Comparison of ENCODE assay signal across 11 cellular contexts in the genomic region with DNA sequence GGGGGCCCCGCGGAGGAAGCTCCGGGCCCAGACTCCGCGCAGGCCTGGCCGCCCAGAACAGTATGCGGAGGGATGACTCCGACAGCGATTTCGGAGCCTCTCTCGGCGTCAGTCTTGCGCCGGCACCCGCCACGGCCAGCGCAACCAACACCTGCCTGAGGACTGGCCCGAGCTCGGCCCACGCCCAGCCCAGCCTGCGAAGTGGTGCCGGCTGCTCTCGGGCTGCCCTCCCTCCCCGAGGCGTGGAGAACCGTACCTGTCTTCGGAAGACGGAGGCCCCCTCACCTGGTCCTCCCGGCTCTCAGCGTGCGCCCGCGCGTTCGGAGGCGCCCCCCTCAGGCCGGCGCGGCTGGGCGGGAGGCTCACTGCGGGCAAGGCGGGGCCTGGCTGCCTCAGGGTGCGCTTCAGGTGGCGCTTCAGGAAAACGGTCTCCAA. TPM values are rescaled to one million over a fixed set of nuclear protein-coding genes. Genes with fewer than 3 reads are reported as not detected.
DNase-seq lines count a peak whose midpoint lies in the region; ATAC-seq and TF ChIP-seq lines count a peak whose summit lies in the region.
"Had no signal": no experiment of that assay in that cellular context is flagged by ENCODE, and none has a peak within 500 bp of the region (broad histone marks: within the 10 kb centered on the region; RNA-seq: fewer than 3 reads in every experiment).

A gene with protein sequence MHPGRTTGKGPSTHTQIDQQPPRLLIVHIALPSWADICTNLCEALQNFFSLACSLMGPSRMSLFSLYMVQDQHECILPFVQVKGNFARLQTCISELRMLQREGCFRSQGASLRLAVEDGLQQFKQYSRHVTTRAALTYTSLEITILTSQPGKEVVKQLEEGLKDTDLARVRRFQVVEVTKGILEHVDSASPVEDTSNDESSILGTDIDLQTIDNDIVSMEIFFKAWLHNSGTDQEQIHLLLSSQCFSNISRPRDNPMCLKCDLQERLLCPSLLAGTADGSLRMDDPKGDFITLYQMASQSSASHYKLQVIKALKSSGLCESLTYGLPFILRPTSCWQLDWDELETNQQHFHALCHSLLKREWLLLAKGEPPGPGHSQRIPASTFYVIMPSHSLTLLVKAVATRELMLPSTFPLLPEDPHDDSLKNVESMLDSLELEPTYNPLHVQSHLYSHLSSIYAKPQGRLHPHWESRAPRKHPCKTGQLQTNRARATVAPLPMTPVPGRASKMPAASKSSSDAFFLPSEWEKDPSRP (minus strand): TSS at position 322 of the 435 bp plus-strand sequence. CDS start 8,055 bp downstream, outside the sequence.

- peak within 1 kb of the TSS; percentile 45 for H3K4me3 Mint-ChIP-seq in activated T-helper 1 cell treated with anti-CD3 and anti-CD28 coated beads, Interleukin-12 subunit alpha, Interleukin-12 subunit beta, Interleukin-2, Interleukin-4 antibody, amounts not matched to agents 30 ng/mL and 10 ng/mL and 1 ng/mL, durations not matched to agents 14 hours and 24 hours and 36 hours
- peak within 1 kb of the TSS; percentile 46 for H3K4me3 Mint-ChIP-seq in progenitor cell of endocrine pancreas (ENCODE audit: low read depth)

- peaks cover 42% of the 10 kb centered on the region for H3K27me3 Mint-ChIP-seq in activated T-helper 1 cell treated with anti-CD3 and anti-CD28 coated beads, Interleukin-12 subunit alpha, Interleukin-12 subunit beta, Interleukin-2, Interleukin-4 antibody, amounts not matched to agents 30 ng/mL and 10 ng/mL and 1 ng/mL, durations not matched to agents 14 hours and 24 hours and 36 hours (ENCODE audit: insufficient read depth)
- peaks cover 23% of the 10 kb centered on the region for H3K27me3 Mint-ChIP-seq in progenitor cell of endocrine pancreas

- peak; percentile 57 to 73 for ATAC-seq in left cardiac atrium
- no peak for ATAC-seq in HG03175 (IDR thresholded peaks at IDR 0.05; ENCODE audit: unreplicated experiment)
- no peak for ATAC-seq in GM21367 (IDR thresholded peaks at IDR 0.05; ENCODE audit: unreplicated experiment)

- no peaks in the 10 kb centered on the region for H3K9me3 Mint-ChIP-seq in activated T-helper 1 cell treated with anti-CD3 and anti-CD28 coated beads, Interleukin-12 subunit alpha, Interleukin-12 subunit beta, Interleukin-2, Interleukin-4 antibody, amounts not matched to agents 30 ng/mL and 10 ng/mL and 1 ng/mL, durations not matched to agents 14 hours and 24 hours and 36 hours
- peaks cover 4% of the 10 kb centered on the region for H3K9me3 Mint-ChIP-seq in progenitor cell of endocrine pancreas (ENCODE audit: low read depth)

- H3K4me1 Mint-ChIP-seq in activated T-helper 1 cell treated with anti-CD3 and anti-CD28 coated beads, Interleukin-12 subunit alpha, Interleukin-12 subunit beta, Interleukin-2, Interleukin-4 antibody, amounts not matched to agents 30 ng/mL and 10 ng/mL and 1 ng/mL, durations not matched to agents 14 hours and 24 hours and 36 hours (ENCODE audit: low read depth), result no peaks in the 10 kb centered on the region
- H3K4me1 Mint-ChIP-seq in progenitor cell of endocrine pancreas (ENCODE audit: low read depth), result no peaks in the 10 kb centered on the region

- H3K36me3 Mint-ChIP-seq in activated T-helper 1 cell treated with anti-CD3 and anti-CD28 coated beads, Interleukin-12 subunit alpha, Interleukin-12 subunit beta, Interleukin-2, Interleukin-4 antibody, amounts not matched to agents 30 ng/mL and 10 ng/mL and 1 ng/mL, durations not matched to agents 14 hours and 24 hours and 36 hours (ENCODE audit: low read depth), result peaks cover 2% of the 10 kb centered on the region
- H3K36me3 Mint-ChIP-seq in progenitor cell of endocrine pancreas (ENCODE audit: insufficient read depth), result no peaks in the 10 kb centered on the region

- DNase-seq in GM13977 (ENCODE audit: low spot score) (no peak), left cardiac atrium (no peak), progenitor cell of endocrine pancreas (ENCODE audit: low spot score, unreplicated experiment) (peak; percentile 22), SHP77 (lab: John Stamatoyannopoulos, UW) (no peak), NCI-H1417 treated with DMSO at 0.1 percent for 48 hours (lab: John Stamatoyannopoulos, UW) (no peak)
- no peak for DNase-seq in activated T-helper 1 cell treated with anti-CD3 and anti-CD28 coated beads, Interleukin-12 subunit alpha, Interleukin-12 subunit beta, Interleukin-2, Interleukin-4 antibody, amounts not matched to agents 30 ng/mL and 10 ng/mL and 1 ng/mL, durations not matched to agents 14 hours and 24 hours and 36 hours (ENCODE audit: low spot score)
- DNase-seq: GDM1; Karpas-422; stimulated activated CD4-positive, alpha-beta T cell treated with anti-CD3 and anti-CD28 coated beads, Interleukin-4, amount 100 ng/mL, for 24 hours had no signal

- in situ Hi-C loops in GM13977 (cut with MboI; ENCODE audit: low pct_unique_long_range_greater_than_20kb, low sequenced_read_pairs, unreplicated experiment), result no loop called here

- TF ChIP-seq CTCF in GM13977 (IDR thresholded peaks at IDR 0.05; ENCODE audit: extremely low read depth, insufficient read depth, missing control alignments), result peak; percentile 21
- peak; percentile 46 for TF ChIP-seq CTCF in progenitor cell of endocrine pancreas (IDR thresholded peaks at IDR 0.05; ENCODE audit: unreplicated experiment)

- intact Hi-C loops in activated T-helper 1 cell treated with anti-CD3 and anti-CD28 coated beads, Interleukin-12 subunit alpha, Interleukin-12 subunit beta, Interleukin-2, Interleukin-4 antibody, amounts not matched to agents 30 ng/mL and 10 ng/mL and 1 ng/mL, durations not matched to agents 14 hours and 24 hours and 36 hours (cut with micrococcal nuclease), result no loop called here
- intact Hi-C loops in left cardiac atrium (cut with DNase I), result no loop called here

- no peak within 1 kb of the TSS for H3K27ac Mint-ChIP-seq in activated T-helper 1 cell treated with anti-CD3 and anti-CD28 coated beads, Interleukin-12 subunit alpha, Interleukin-12 subunit beta, Interleukin-2, Interleukin-4 antibody, amounts not matched to agents 30 ng/mL and 10 ng/mL and 1 ng/mL, durations not matched to agents 14 hours and 24 hours and 36 hours
- H3K27ac Mint-ChIP-seq in progenitor cell of endocrine pancreas, result no peak within 1 kb of the TSS

RNA-seq across cellular contexts. Expression of the gene that starts here (rescaled TPM):
- total RNA-seq in activated T-helper 1 cell treated with anti-CD3 and anti-CD28 coated beads, Interleukin-12 subunit alpha, Interleukin-12 subunit beta, Interleukin-2, Interleukin-4 antibody, amounts not matched to agents 30 ng/mL and 10 ng/mL and 1 ng/mL, durations not matched to agents 14 hours and 24 hours and 36 hours, result 0.10 TPM in 1 of 2 replicates, not detected in the other
- total RNA-seq in left cardiac atrium, result under 1 TPM; 0.44 to 0.65 TPM
- 2.5 and 2.6 TPM in 2 replicates for total RNA-seq in progenitor cell of endocrine pancreas

Comparison
In these comparisons a context has a peak if more than half of its experiments do, and no peak if none do; other contexts are left out.
1. Peak in ATAC-seq in left cardiac atrium; RNA of the gene not detected or under 1 TPM.